In genomic region chr5:126138475-126139005, GRCh38 we compare ENCODE assay signal across 10 cellular contexts.
DNase-seq lines count a peak whose midpoint lies in the region; ATAC-seq and TF ChIP-seq lines count a peak whose summit lies in the region.
"Had no signal": no experiment of that assay in that cellular context is flagged by ENCODE, and none has a peak within 500 bp of the region (broad histone marks: within the 10 kb centered on the region; RNA-seq: fewer than 3 reads in every experiment).

No MANE protein-coding gene starts in this region.

- peak; percentile 87 for ATAC-seq in SK-N-SH treated with all-trans-retinoic acid at 6 μM for 48 hours
- no peak for ATAC-seq in GM21447 (IDR thresholded peaks at IDR 0.05; ENCODE audit: unreplicated experiment)
- ATAC-seq in GM21360 (IDR thresholded peaks at IDR 0.05; ENCODE audit: unreplicated experiment): no peak

- DNase-seq in AG08396 (ENCODE audit: low spot score) (peak; percentile 20), HT-29 (ENCODE audit: low spot score) (peak; percentile 26), iPS-NIHi7 (ENCODE audit: extremely low spot score) (peak; percentile 14), GDM1 (lab: John Stamatoyannopoulos, UW) (no peak)
- DNase-seq in stimulated activated CD4-positive, alpha-beta T cell treated with anti-CD3 and anti-CD28 coated beads, Interleukin-15, amount 100 ng/mL, for 24 hours: no peak
- DNase-seq: NK-92 treated with Interleukin-12 subunit alpha and Interleukin-12 subunit beta, amount 100 ng/mL, for 24 hours; stimulated activated CD8-positive, alpha-beta memory T cell treated with anti-CD3 and anti-CD28 coated beads, Interleukin-4, amount 100 ng/mL, for 48 hours had no signal

TF ChIP-seq in SK-N-SH treated with all-trans-retinoic acid at 6 μM for 48 hours, 23 proteins besides CTCF, POLR2A, EP300 and RAD21:
- TF ChIP-seq ZC3H10 (CRISPR knock-in tag; IDR thresholded peaks at IDR 0.05) (no peak), ZNF70 (CRISPR knock-in tag; IDR thresholded peaks at IDR 0.05) (peak; percentile 69; the same call in 1 of the 2 replicates), ISL1 (CRISPR knock-in tag; IDR thresholded peaks at IDR 0.05) (peak; percentile 53), CREB5 (CRISPR knock-in tag; IDR thresholded peaks at IDR 0.05; ENCODE audit: low read depth) (peak; percentile 46; the same call in 1 of the 2 replicates), TSHZ2 (CRISPR knock-in tag; IDR thresholded peaks at IDR 0.05) (no peak), POU6F1 (CRISPR knock-in tag; IDR thresholded peaks at IDR 0.05; ENCODE audit: borderline replicate concordance, low read depth) (0 out of 2 replicates have a peak, but pooled peaks have one; percentile 66), CSDC2 (CRISPR knock-in tag; IDR thresholded peaks at IDR 0.05) (no peak)
TF ChIP-seq in SK-N-SH treated with all-trans-retinoic acid at 6 μM for 48 hours: peak in this region for 4.

Comparison
In these comparisons a context has a peak if more than half of its experiments do, and no peak if none do; other contexts are left out.
1. DNase-seq: peak in AG08396 (single experiment), HT-29 (single experiment) and iPS-NIHi7 (single experiment); none in GDM1 (single experiment) and stimulated activated CD4-positive, alpha-beta T cell treated with anti-CD3 and anti-CD28 coated beads, Interleukin-15, amount 100 ng/mL, for 24 hours (single experiment).